ENCODE assay signal across 36 cellular contexts in the genomic region with DNA sequence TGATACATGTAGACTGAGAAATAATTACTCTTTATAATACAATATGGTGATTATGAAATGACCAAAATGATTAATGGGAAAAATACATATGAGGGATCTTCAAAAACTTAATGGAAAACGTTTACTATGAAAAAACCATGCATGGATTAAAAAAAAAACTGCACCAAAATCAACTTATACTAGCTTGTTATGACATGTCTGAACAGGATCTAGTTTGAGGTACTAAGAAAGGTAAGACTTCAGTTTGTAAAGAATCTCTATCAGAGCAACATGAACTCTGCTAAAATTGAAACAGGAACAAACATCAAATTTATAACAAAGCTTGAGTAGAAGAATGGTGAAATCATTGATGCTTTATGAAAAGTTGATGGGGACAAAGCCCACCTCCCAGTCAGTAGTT.
DNase-seq lines count a peak whose midpoint lies in the region; ATAC-seq, FAIRE-seq and TF ChIP-seq lines count a peak whose summit lies in the region.
"Had no signal": no experiment of that assay in that cellular context is flagged by ENCODE, and none has a peak within 500 bp of the region (broad histone marks: within the 10 kb centered on the region; RNA-seq: fewer than 3 reads in every experiment).

No MANE protein-coding gene starts in this region.

- peaks cover 8% of the 10 kb centered on the region for H3K4me1 ChIP-seq in mammary epithelial cell (ENCODE audit: insufficient read depth, low read length)
- H3K4me1 ChIP-seq in breast epithelium: peaks cover 0 to 12% of the 10 kb centered on the region in 2 donors
- peaks cover 9% of the 10 kb centered on the region for H3K4me1 ChIP-seq in foreskin keratinocyte
- H3K4me1 ChIP-seq in gastroesophageal sphincter: no peaks in the 10 kb centered on the region
- H3K4me1 ChIP-seq: A549; BLaER1; BLaER1 treated with 17β-estradiol and CSF1 and Interleukin-3, amounts not matched to agents 10 nM and 100 nM had no signal

- dilution Hi-C loops in mammary epithelial cell (cut with HindIII; ENCODE audit: low sequenced_read_pairs): no loop called here

- no peaks in the 10 kb centered on the region for H3K4me1 Mint-ChIP-seq in CD4-positive, alpha-beta T cell (ENCODE audit: low read depth)
- H3K4me1 Mint-ChIP-seq: B cell; CD14-positive monocyte; CD4-positive, alpha-beta memory T cell; CD4-positive, CD25-positive, alpha-beta regulatory T cell; CD8-positive, alpha-beta memory T cell had no signal

- in situ Hi-C loops in mammary epithelial cell (cut with MboI; ENCODE audit: low sequenced_read_pairs in 2 of 2): no loop called here

- H4K20me1 ChIP-seq in mammary epithelial cell (ENCODE audit: insufficient read depth, low read length): no peaks in the 10 kb centered on the region
- H4K20me1 ChIP-seq: BLaER1; BLaER1 treated with 17β-estradiol and CSF1 and Interleukin-3, amounts not matched to agents 10 nM and 100 nM had no signal

- no peak for FAIRE-seq in bronchial epithelial cell (lab: Jason Lieb, UNC)
- FAIRE-seq: A204.1, D721Med had no signal

- ATAC-seq in foreskin keratinocyte (no peak), gastroesophageal sphincter (no peak)
- no peak for ATAC-seq in CD4-positive, alpha-beta T cell (ENCODE audit: poor library complexity)
- ATAC-seq: A549; CD8-positive, alpha-beta T cell had no signal

- BruUV-seq in mammary epithelial cell (replicated peaks; lab: Mats Ljungman, UMichigan): no TSS peak

- no peaks in the 10 kb centered on the region for H3K36me3 ChIP-seq in mammary epithelial cell (ENCODE audit: insufficient read depth, low read length)
- no peaks in the 10 kb centered on the region for H3K36me3 ChIP-seq in breast epithelium
- no peaks in the 10 kb centered on the region for H3K36me3 ChIP-seq in bronchial epithelial cell (ENCODE audit: control insufficient read depth, insufficient read depth, low read length)
- H3K36me3 ChIP-seq in gastroesophageal sphincter: no peaks in the 10 kb centered on the region
- H3K36me3 ChIP-seq: BE2C; BLaER1; BLaER1 treated with 17β-estradiol and CSF1 and Interleukin-3, amounts not matched to agents 10 nM and 100 nM had no signal

- H3K79me2 ChIP-seq in mammary epithelial cell (ENCODE audit: insufficient read depth, low read length): no peaks in the 10 kb centered on the region

- TF ChIP-seq EP300 in gastroesophageal sphincter (IDR thresholded peaks at IDR 0.05): no peak

- H3K27me3 Mint-ChIP-seq in CD4-positive, alpha-beta T cell: no peaks in the 10 kb centered on the region
- H3K27me3 Mint-ChIP-seq: B cell had no signal

- DNase-seq in mammary epithelial cell: peak; percentile 16
- no peak for DNase-seq in breast epithelium (ENCODE audit: low spot score in 2 of 2)
- peak; percentile 65 for DNase-seq in bronchial epithelial cell (ENCODE audit: low read depth)
- peak; percentile 54 for DNase-seq in epithelial cell of esophagus (ENCODE audit: low read depth)
- DNase-seq in foreskin keratinocyte: peak; percentile 9 to 36
- no peak for DNase-seq in activated T-cell treated with anti-CD3 and anti-CD28 coated beads for 4 hours
- no peak for DNase-seq in CD4-positive, alpha-beta T cell
- DNase-seq: 8988T; ACHN; AML-193; BE2C; C1 segment of cervical spinal cord; Caco-2; Calu3; CD4-positive, alpha-beta memory T cell; CD4-positive, CD25-positive, alpha-beta regulatory T cell; CD8-positive, alpha-beta memory T cell; CD8-positive, alpha-beta T cell; COR-L47; DMS 273 treated with DMSO at 0.1 percent for 48 hours; DMS153; DMS53; DMS79; DMS79 treated with DMSO at 0.1 percent for 48 hours; DND-41; EL had no signal

- no peaks in the 10 kb centered on the region for H3K9me3 Mint-ChIP-seq in CD4-positive, alpha-beta T cell
- H3K9me3 Mint-ChIP-seq: CD8-positive, alpha-beta T cell had no signal

- TF ChIP-seq CTCF in mammary epithelial cell (conservative IDR thresholded peaks at IDR 0.05 in 1 of 2, IDR thresholded peaks at IDR 0.05 in 1 of 2; ENCODE audit: extremely low read depth in 1 of 2, insufficient read depth in 1 of 2, low read depth in 1 of 2, low read length in 2 of 2): no peak
- TF ChIP-seq CTCF in breast epithelium (IDR thresholded peaks at IDR 0.05): no peak
- no peak for TF ChIP-seq CTCF in bronchial epithelial cell (IDR thresholded peaks at IDR 0.05; ENCODE audit: insufficient read depth, low read length, severe bottlenecking)
- no peak for TF ChIP-seq CTCF in epithelial cell of esophagus (IDR thresholded peaks at IDR 0.05; ENCODE audit: insufficient read depth, low read depth, low read length, missing control alignments)
- TF ChIP-seq CTCF in foreskin keratinocyte (conservative IDR thresholded peaks at IDR 0.05): no peak
- no peak for TF ChIP-seq CTCF in CD4-positive, alpha-beta T cell (IDR thresholded peaks at IDR 0.05)
- TF ChIP-seq CTCF in gastroesophageal sphincter (IDR thresholded peaks at IDR 0.05): no peak

- no peak overlapping the region for H3K27ac ChIP-seq in mammary epithelial cell (ENCODE audit: insufficient read depth, low read depth, low read length)
- no peak overlapping the region for H3K27ac ChIP-seq in breast epithelium
- no peak overlapping the region for H3K27ac ChIP-seq in foreskin keratinocyte
- no peak overlapping the region for H3K27ac ChIP-seq in CD4-positive, alpha-beta T cell (ENCODE audit: low read depth, low read length)
- H3K27ac ChIP-seq in gastroesophageal sphincter: no peak overlapping the region
- H3K27ac ChIP-seq: 22Rv1; A549; BLaER1; BLaER1 treated with 17β-estradiol and CSF1 and Interleukin-3, amounts not matched to agents 10 nM and 100 nM; C4-2B had no signal

- intact Hi-C loops in mammary epithelial cell (cut with micrococcal nuclease) (no loop called here), breast epithelium (cut with DNase I; ENCODE audit: low total_unique reads) (no loop called here)
- intact Hi-C loops in CD4-positive, alpha-beta T cell (cut with DNase I, micrococcal nuclease): no loop called here

- POLR2A ChIA-PET in CD4-positive, alpha-beta T cell (lab: Charles Lee): no interaction called here

- H3K27ac Mint-ChIP-seq in CD4-positive, alpha-beta T cell: no peak overlapping the region
- H3K27ac Mint-ChIP-seq: B cell; CD14-positive monocyte; CD4-positive, alpha-beta memory T cell; CD4-positive, CD25-positive, alpha-beta regulatory T cell; CD8-positive, alpha-beta memory T cell; CD8-positive, alpha-beta T cell had no signal

- CTCF ChIA-PET in mammary epithelial cell (lab: Charles Lee; ENCODE audit: low non-redundant PET): no interaction called here
- CTCF ChIA-PET in CD4-positive, alpha-beta T cell (lab: Charles Lee): no interaction called here

- H3K36me3 Mint-ChIP-seq in CD4-positive, alpha-beta T cell (ENCODE audit: low read depth): no peaks in the 10 kb centered on the region
- H3K36me3 Mint-ChIP-seq: CD14-positive monocyte; CD4-positive, alpha-beta memory T cell; CD4-positive, CD25-positive, alpha-beta regulatory T cell; CD8-positive, alpha-beta memory T cell; CD8-positive, alpha-beta T cell had no signal

- WGBS in mammary epithelial cell (ENCODE audit: low coverage, missing lambda C conversion rate): 50% methylated on average over 1 of the region's 1 CpG
- 60 to 85% methylated on average over 1 of the region's 1 CpG for WGBS in gastroesophageal sphincter (ENCODE audit: low coverage in 1 of 2), 2 donors

- H3K4me3 ChIP-seq in mammary epithelial cell (replicated peaks in 1 of 3; ENCODE audit: insufficient read depth in 1 of 3, low read depth in 2 of 3, low read length in 3 of 3): no peak overlapping the region
- H3K4me3 ChIP-seq in breast epithelium: no peak overlapping the region
- H3K4me3 ChIP-seq in bronchial epithelial cell (ENCODE audit: low read depth, low read length): no peak overlapping the region
- no peak overlapping the region for H3K4me3 ChIP-seq in epithelial cell of esophagus (ENCODE audit: low read length)
- H3K4me3 ChIP-seq in gastroesophageal sphincter: no peak overlapping the region
- H3K4me3 ChIP-seq: A549; BLaER1; BLaER1 treated with 17β-estradiol and CSF1 and Interleukin-3, amounts not matched to agents 10 nM and 100 nM had no signal

- H3K4me3 Mint-ChIP-seq in CD4-positive, alpha-beta T cell: no peak overlapping the region
- H3K4me3 Mint-ChIP-seq: B cell; CD14-positive monocyte; CD4-positive, alpha-beta memory T cell; CD4-positive, CD25-positive, alpha-beta regulatory T cell; CD8-positive, alpha-beta memory T cell; CD8-positive, alpha-beta T cell had no signal

- TF ChIP-seq POLR2A in breast epithelium (IDR thresholded peaks at IDR 0.05): no peak
- no peak for TF ChIP-seq POLR2A in gastroesophageal sphincter (IDR thresholded peaks at IDR 0.05)

- H3K4me2 ChIP-seq in mammary epithelial cell (ENCODE audit: insufficient read depth, low read depth, low read length): no peak overlapping the region
- H3K4me2 ChIP-seq: A549; BLaER1; BLaER1 treated with 17β-estradiol and CSF1 and Interleukin-3, amounts not matched to agents 10 nM and 100 nM had no signal

- H3K27me3 ChIP-seq in mammary epithelial cell (ENCODE audit: insufficient read depth, low read length) (no peaks in the 10 kb centered on the region), breast epithelium (no peaks in the 10 kb centered on the region), bronchial epithelial cell (ENCODE audit: control insufficient read depth, insufficient read depth, low read length) (no peaks in the 10 kb centered on the region), foreskin keratinocyte (no peaks in the 10 kb centered on the region), gastroesophageal sphincter (no peaks in the 10 kb centered on the region)
- no peaks in the 10 kb centered on the region for H3K27me3 ChIP-seq in CD4-positive, alpha-beta T cell (ENCODE audit: control insufficient read depth, insufficient read depth, low read length)
- H3K27me3 ChIP-seq: BE2C; BLaER1; BLaER1 treated with 17β-estradiol and CSF1 and Interleukin-3, amounts not matched to agents 10 nM and 100 nM had no signal

- H2AFZ ChIP-seq in mammary epithelial cell (ENCODE audit: low read depth, low read length): no peak overlapping the region

- H3K9me3 ChIP-seq in mammary epithelial cell (replicated peaks; ENCODE audit: insufficient read depth, low read length) (no peaks in the 10 kb centered on the region), breast epithelium (peaks cover 0 to 4% of the 10 kb centered on the region in 2 donors), gastroesophageal sphincter (peaks cover 0 to 3% (median 0%) of the 10 kb centered on the region in 3 donors)
- no peaks in the 10 kb centered on the region for H3K9me3 ChIP-seq in CD4-positive, alpha-beta T cell (ENCODE audit: control insufficient read depth, low read length)
- H3K9me3 ChIP-seq: A549, BE2C, BLaER1, Caco-2 had no signal

- no peak overlapping the region for H3K9ac ChIP-seq in mammary epithelial cell (ENCODE audit: insufficient read depth, low read length)
- H3K9ac ChIP-seq: BLaER1; BLaER1 treated with 17β-estradiol and CSF1 and Interleukin-3, amounts not matched to agents 10 nM and 100 nM had no signal

Comparison
In these comparisons a context has a peak if more than half of its experiments do, and no peak if none do; other contexts are left out.
1. DNase-seq: peak in mammary epithelial cell (single experiment), bronchial epithelial cell (single experiment), epithelial cell of esophagus (single experiment) and foreskin keratinocyte (2 of 2); none in breast epithelium (0 of 2), activated T-cell treated with anti-CD3 and anti-CD28 coated beads for 4 hours (single experiment) and CD4-positive, alpha-beta T cell (0 of 10).